2 cellular contexts compared by ENCODE assay signal in the genomic region with DNA sequence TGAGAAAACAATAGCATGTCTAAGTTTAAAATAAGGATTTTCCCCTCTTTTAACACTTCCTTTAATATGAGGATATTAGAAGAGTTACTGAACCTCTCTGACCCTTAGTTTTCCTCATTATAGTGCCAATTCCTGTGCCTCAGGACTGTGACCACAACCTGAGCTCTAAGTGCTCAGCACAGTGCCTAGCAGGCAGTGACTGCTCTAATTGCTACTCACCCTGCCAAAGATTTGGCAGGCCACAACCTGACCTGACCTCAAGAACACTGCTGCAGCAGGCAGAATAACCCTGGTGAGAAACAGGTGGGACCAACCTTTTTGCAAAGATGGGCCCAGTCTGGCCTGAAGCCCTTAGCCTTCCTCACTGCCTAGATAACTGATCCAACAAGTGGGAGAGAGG.
TF ChIP-seq lines count a peak whose summit lies in the region.

No MANE protein-coding gene starts in this region.

TF ChIP-seq in HepG2, 621 proteins besides CTCF, POLR2A, EP300 and RAD21:
- TF ChIP-seq SMARCC2 (IDR thresholded peaks at IDR 0.05) (no peak), ATM (IDR thresholded peaks at IDR 0.05; ENCODE audit: borderline replicate concordance) (no peak), ZNF850 (CRISPR knock-in tag; conservative IDR thresholded peaks at IDR 0.05) (no peak), ELF4 (CRISPR knock-in tag; IDR thresholded peaks at IDR 0.05; ENCODE audit: borderline replicate concordance) (no peak), ZSCAN30 (CRISPR knock-in tag; IDR thresholded peaks at IDR 0.05) (no peak), ZFP1 (CRISPR knock-in tag; IDR thresholded peaks at IDR 0.05) (no peak), MXD4 (CRISPR knock-in tag; IDR thresholded peaks at IDR 0.05) (no peak), SRSF4 (IDR thresholded peaks at IDR 0.05; ENCODE audit: low read depth, low read length, poor library complexity, severe bottlenecking) (no peak), ZFP36L2 (CRISPR knock-in tag; IDR thresholded peaks at IDR 0.05) (no peak), GZF1 (CRISPR knock-in tag; IDR thresholded peaks at IDR 0.05) (no peak), ZNF556 (CRISPR knock-in tag; IDR thresholded peaks at IDR 0.05; ENCODE audit: borderline replicate concordance) (no peak), ZNF496 (CRISPR knock-in tag; IDR thresholded peaks at IDR 0.05; ENCODE audit: insufficient replicate concordance) (no peak), ZNF343 (CRISPR knock-in tag; IDR thresholded peaks at IDR 0.05) (no peak), KDM5A (IDR thresholded peaks at IDR 0.05; ENCODE audit: borderline replicate concordance, low read length) (no peak)
- TF ChIP-seq, protein P1, sequence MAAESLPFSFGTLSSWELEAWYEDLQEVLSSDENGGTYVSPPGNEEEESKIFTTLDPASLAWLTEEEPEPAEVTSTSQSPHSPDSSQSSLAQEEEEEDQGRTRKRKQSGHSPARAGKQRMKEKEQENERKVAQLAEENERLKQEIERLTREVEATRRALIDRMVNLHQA (CRISPR knock-in tag; IDR thresholded peaks at IDR 0.05) = no peak
- TF ChIP-seq, protein P2, sequence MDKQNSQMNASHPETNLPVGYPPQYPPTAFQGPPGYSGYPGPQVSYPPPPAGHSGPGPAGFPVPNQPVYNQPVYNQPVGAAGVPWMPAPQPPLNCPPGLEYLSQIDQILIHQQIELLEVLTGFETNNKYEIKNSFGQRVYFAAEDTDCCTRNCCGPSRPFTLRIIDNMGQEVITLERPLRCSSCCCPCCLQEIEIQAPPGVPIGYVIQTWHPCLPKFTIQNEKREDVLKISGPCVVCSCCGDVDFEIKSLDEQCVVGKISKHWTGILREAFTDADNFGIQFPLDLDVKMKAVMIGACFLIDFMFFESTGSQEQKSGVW (CRISPR knock-in tag; IDR thresholded peaks at IDR 0.05; ENCODE audit: borderline replicate concordance) = no peak
- TF ChIP-seq, protein P3, sequence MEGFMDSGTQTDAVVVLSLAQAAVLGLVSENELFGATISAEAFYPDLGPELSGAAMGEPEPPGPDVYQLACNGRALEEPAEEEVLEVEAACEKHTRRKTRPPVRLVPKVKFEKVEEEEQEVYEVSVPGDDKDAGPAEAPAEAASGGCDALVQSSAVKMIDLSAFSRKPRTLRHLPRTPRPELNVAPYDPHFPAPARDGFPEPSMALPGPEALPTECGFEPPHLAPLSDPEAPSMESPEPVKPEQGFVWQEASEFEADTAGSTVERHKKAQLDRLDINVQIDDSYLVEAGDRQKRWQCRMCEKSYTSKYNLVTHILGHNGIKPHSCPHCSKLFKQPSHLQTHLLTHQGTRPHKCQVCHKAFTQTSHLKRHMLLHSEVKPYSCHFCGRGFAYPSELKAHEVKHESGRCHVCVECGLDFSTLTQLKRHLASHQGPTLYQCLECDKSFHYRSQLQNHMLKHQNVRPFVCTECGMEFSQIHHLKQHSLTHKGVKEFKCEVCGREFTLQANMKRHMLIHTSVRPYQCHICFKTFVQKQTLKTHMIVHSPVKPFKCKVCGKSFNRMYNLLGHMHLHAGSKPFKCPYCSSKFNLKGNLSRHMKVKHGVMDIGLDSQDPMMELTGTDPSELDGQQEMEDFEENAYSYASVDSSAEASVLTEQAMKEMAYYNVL (CRISPR knock-in tag; IDR thresholded peaks at IDR 0.05; ENCODE audit: borderline replicate concordance) = no peak
- TF ChIP-seq, protein P4, sequence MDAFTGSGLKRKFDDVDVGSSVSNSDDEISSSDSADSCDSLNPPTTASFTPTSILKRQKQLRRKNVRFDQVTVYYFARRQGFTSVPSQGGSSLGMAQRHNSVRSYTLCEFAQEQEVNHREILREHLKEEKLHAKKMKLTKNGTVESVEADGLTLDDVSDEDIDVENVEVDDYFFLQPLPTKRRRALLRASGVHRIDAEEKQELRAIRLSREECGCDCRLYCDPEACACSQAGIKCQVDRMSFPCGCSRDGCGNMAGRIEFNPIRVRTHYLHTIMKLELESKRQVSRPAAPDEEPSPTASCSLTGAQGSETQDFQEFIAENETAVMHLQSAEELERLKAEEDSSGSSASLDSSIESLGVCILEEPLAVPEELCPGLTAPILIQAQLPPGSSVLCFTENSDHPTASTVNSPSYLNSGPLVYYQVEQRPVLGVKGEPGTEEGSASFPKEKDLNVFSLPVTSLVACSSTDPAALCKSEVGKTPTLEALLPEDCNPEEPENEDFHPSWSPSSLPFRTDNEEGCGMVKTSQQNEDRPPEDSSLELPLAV (CRISPR knock-in tag; conservative IDR thresholded peaks at IDR 0.05; ENCODE audit: low read depth) = no peak

TF ChIP-seq in K562, 482 proteins besides CTCF, POLR2A, EP300 and RAD21:
- TF ChIP-seq ZNF133 (CRISPR knock-in tag; IDR thresholded peaks at IDR 0.05) (0 out of 2 replicates have a peak, but pooled peaks have one; percentile 22), ZNF184 (CRISPR knock-in tag; IDR thresholded peaks at IDR 0.05) (no peak)
